Comparison of ENCODE assay signal across 8 cellular contexts in genomic region chr7:7201583-7202374, GRCh38. TPM values are rescaled to one million over a fixed set of nuclear protein-coding genes. Genes with fewer than 3 reads are reported as not detected.
DNase-seq lines count a peak whose midpoint lies in the region; ATAC-seq and TF ChIP-seq lines count a peak whose summit lies in the region.

No MANE protein-coding gene starts in this region.

- intact Hi-C loops in Right ventricle myocardium superior (cut with DNase I), result no loop called here

- ATAC-seq in Right ventricle myocardium superior (ENCODE audit: poor library complexity) (no peak), HG03103 (IDR thresholded peaks at IDR 0.05; ENCODE audit: low read depth, unreplicated experiment) (peak; percentile 99)

- TF ChIP-seq CTCF in cardiac muscle cell (IDR thresholded peaks at IDR 0.05; ENCODE audit: low read depth, low read length), result no peak
- no peak for TF ChIP-seq CTCF in epithelial cell of esophagus (IDR thresholded peaks at IDR 0.05; ENCODE audit: insufficient read depth, low read depth, low read length, missing control alignments)

- H3K36me3 Mint-ChIP-seq in T-helper 2 cell treated with Interferon-gamma antibody and Interleukin-4, amounts not matched to agents 5 μg/mL and 100 μg/mL, for 36 hours (ENCODE audit: low read depth), result peaks cover 47% of the 10 kb centered on the region

- no peaks in the 10 kb centered on the region for H3K4me1 ChIP-seq in cardiac muscle cell (ENCODE audit: low read depth)

- H3K9me3 Mint-ChIP-seq in T-helper 2 cell treated with Interferon-gamma antibody and Interleukin-4, amounts not matched to agents 5 μg/mL and 100 μg/mL, for 36 hours, result peaks cover 22% of the 10 kb centered on the region

- DNase-seq in cardiac muscle cell (ENCODE audit: low read depth in 1 of 2, low spot score in 1 of 2) (no peak), Right ventricle myocardium superior (no peak), epithelial cell of esophagus (ENCODE audit: low read depth) (peak; percentile 77), NCI-H1105 treated with DMSO at 0.1 percent for 48 hours (lab: John Stamatoyannopoulos, UW) (no peak), NCI-H1436 treated with DMSO at 0.1 percent for 48 hours (lab: John Stamatoyannopoulos, UW) (no peak)
- peak; percentile 15 for DNase-seq in T-helper 2 cell treated with Interferon-gamma antibody and Interleukin-4, amounts not matched to agents 5 μg/mL and 100 μg/mL, for 36 hours (ENCODE audit: low spot score)
- DNase-seq in stimulated activated CD4-positive, alpha-beta T cell treated with anti-CD3 and anti-CD28 coated beads, Interleukin-4, amount 100 ng/mL, for 4 hours, result peak; percentile 16 to 17

- no peaks in the 10 kb centered on the region for H3K36me3 ChIP-seq in cardiac muscle cell

- no peaks in the 10 kb centered on the region for H3K27me3 Mint-ChIP-seq in T-helper 2 cell treated with Interferon-gamma antibody and Interleukin-4, amounts not matched to agents 5 μg/mL and 100 μg/mL, for 36 hours (ENCODE audit: low read depth)

- H3K27me3 ChIP-seq in cardiac muscle cell, result no peaks in the 10 kb centered on the region

- peak overlapping the region; percentile 55 for H3K27ac Mint-ChIP-seq in T-helper 2 cell treated with Interferon-gamma antibody and Interleukin-4, amounts not matched to agents 5 μg/mL and 100 μg/mL, for 36 hours

- H3K4me3 ChIP-seq in cardiac muscle cell (no peak overlapping the region), epithelial cell of esophagus (ENCODE audit: low read length) (no peak overlapping the region)

- H3K4me3 Mint-ChIP-seq in T-helper 2 cell treated with Interferon-gamma antibody and Interleukin-4, amounts not matched to agents 5 μg/mL and 100 μg/mL, for 36 hours, result peak overlapping the region; percentile 75

- no peaks in the 10 kb centered on the region for H3K9me3 ChIP-seq in cardiac muscle cell (ENCODE audit: low read depth)

- H3K4me1 Mint-ChIP-seq in T-helper 2 cell treated with Interferon-gamma antibody and Interleukin-4, amounts not matched to agents 5 μg/mL and 100 μg/mL, for 36 hours (ENCODE audit: low read depth), result peaks cover 65% of the 10 kb centered on the region

- H3K27ac ChIP-seq in cardiac muscle cell, result peak overlapping the region; percentile 84

RNA-seq across cellular contexts. Expression of gene C1GALT1, which starts 19.4 kb away (rescaled TPM):
- total RNA-seq in cardiac muscle cell, result 21.9 and 43.3 TPM in 2 replicates
- polyA plus RNA-seq in cardiac muscle cell, result 21.9 and 28.6 TPM in 2 replicates
- total RNA-seq in Right ventricle myocardium superior, result 14.1 TPM

Comparison
In these comparisons a context has a peak if more than half of its experiments do, and no peak if none do; other contexts are left out.
1. DNase-seq: peak in T-helper 2 cell treated with Interferon-gamma antibody and Interleukin-4, amounts not matched to agents 5 μg/mL and 100 μg/mL, for 36 hours (single experiment), epithelial cell of esophagus (single experiment) and stimulated activated CD4-positive, alpha-beta T cell treated with anti-CD3 and anti-CD28 coated beads, Interleukin-4, amount 100 ng/mL, for 4 hours (2 of 2); none in cardiac muscle cell (0 of 2), Right ventricle myocardium superior (single experiment), NCI-H1105 treated with DMSO at 0.1 percent for 48 hours (single experiment) and NCI-H1436 treated with DMSO at 0.1 percent for 48 hours (single experiment).